16 cellular contexts compared by ENCODE assay signal in the genomic region with DNA sequence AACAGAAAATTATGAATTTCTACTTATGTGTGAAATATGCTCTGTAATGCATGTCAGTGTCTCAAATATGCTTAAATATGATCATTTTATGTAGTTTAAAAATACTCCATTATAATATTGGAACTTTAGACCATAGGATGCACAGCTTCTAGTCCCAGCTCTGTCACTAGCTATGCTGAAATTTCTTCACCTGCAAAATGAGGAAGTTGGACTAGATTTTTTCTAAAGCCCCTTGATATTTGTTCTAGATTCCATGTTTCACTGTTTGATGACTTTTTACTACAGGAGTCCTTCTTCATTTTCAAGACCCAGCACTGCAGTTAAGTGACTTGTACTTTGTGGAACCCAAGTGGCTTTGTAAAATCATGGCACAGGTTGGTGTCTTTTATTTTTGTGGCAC.
"Had no signal": no experiment of that assay in that cellular context is flagged by ENCODE, and none has a peak within 500 bp of the region (broad histone marks: within the 10 kb centered on the region; RNA-seq: fewer than 3 reads in every experiment).

No MANE protein-coding gene starts in this region.

- H3K27ac Mint-ChIP-seq: activated naive CD4-positive, alpha-beta T cell treated with anti-CD3 and anti-CD28 coated beads, Interleukin-2, amount 50 U/mL, for 24 hours; nephron progenitor cell; stimulated activated naive CD8-positive, alpha-beta T cell treated with anti-CD3 and anti-CD28 coated beads, Interleukin-15, amount 100 ng/mL, for 72 hours had no signal

- H3K27me3 Mint-ChIP-seq: activated naive CD4-positive, alpha-beta T cell treated with anti-CD3 and anti-CD28 coated beads, Interleukin-2, amount 50 U/mL, for 24 hours; stimulated activated naive CD8-positive, alpha-beta T cell treated with anti-CD3 and anti-CD28 coated beads, Interleukin-15, amount 100 ng/mL, for 72 hours had no signal

- DNase-seq: activated CD4-positive, alpha-beta T cell treated with anti-CD3 and anti-CD28 coated beads, Interleukin-2, amount 50 U/mL, for 4 hours; activated T-cell treated with anti-CD3 and anti-CD28 coated beads, Interleukin-2, amount 50 U/mL, for 1 hour; body of pancreas; central memory CD4-positive, alpha-beta T cell; effector CD8-positive, alpha-beta T cell; kidney; nephron progenitor cell; stimulated activated CD4-positive, alpha-beta T cell treated with anti-CD3 and anti-CD28 coated beads, Interleukin-4, amount 100 ng/mL, for 1 hour; stimulated activated CD8-positive, alpha-beta memory T cell treated with anti-CD3 and anti-CD28 coated beads, Interleukin-4, amount 100 ng/mL, for 48 hours; stimulated activated naive CD8-positive, alpha-beta T cell treated with anti-CD3 and anti-CD28 coated beads, Interleukin-15, amount 100 ng/mL, for 72 hours; testis; upper lobe of right lung had no signal

- H3K4me3 ChIP-seq: body of pancreas, coronary artery, gastroesophageal sphincter, testis, upper lobe of right lung had no signal

- H3K4me1 ChIP-seq: body of pancreas, gastroesophageal sphincter, testis, upper lobe of right lung had no signal

- H3K36me3 Mint-ChIP-seq: activated naive CD4-positive, alpha-beta T cell treated with anti-CD3 and anti-CD28 coated beads, Interleukin-2, amount 50 U/mL, for 24 hours had no signal

- H3K9me3 ChIP-seq: body of pancreas, gastroesophageal sphincter, testis, upper lobe of right lung had no signal

- H3K27ac ChIP-seq: body of pancreas, coronary artery, epithelial cell of prostate, gastroesophageal sphincter, testis, upper lobe of right lung had no signal

- H3K27me3 ChIP-seq: body of pancreas, gastroesophageal sphincter, testis, upper lobe of right lung had no signal

- H3K4me3 Mint-ChIP-seq: activated naive CD4-positive, alpha-beta T cell treated with anti-CD3 and anti-CD28 coated beads, Interleukin-2, amount 50 U/mL, for 24 hours; nephron progenitor cell; stimulated activated naive CD8-positive, alpha-beta T cell treated with anti-CD3 and anti-CD28 coated beads, Interleukin-15, amount 100 ng/mL, for 72 hours had no signal

- ATAC-seq: body of pancreas; gastroesophageal sphincter; stimulated activated naive CD8-positive, alpha-beta T cell treated with anti-CD3 and anti-CD28 coated beads, Interleukin-15, amount 100 ng/mL, for 72 hours; upper lobe of right lung had no signal

- H3K4me1 Mint-ChIP-seq: activated naive CD4-positive, alpha-beta T cell treated with anti-CD3 and anti-CD28 coated beads, Interleukin-2, amount 50 U/mL, for 24 hours; nephron progenitor cell; stimulated activated naive CD8-positive, alpha-beta T cell treated with anti-CD3 and anti-CD28 coated beads, Interleukin-15, amount 100 ng/mL, for 72 hours had no signal

- H3K9me3 Mint-ChIP-seq: activated naive CD4-positive, alpha-beta T cell treated with anti-CD3 and anti-CD28 coated beads, Interleukin-2, amount 50 U/mL, for 24 hours; nephron progenitor cell; stimulated activated naive CD8-positive, alpha-beta T cell treated with anti-CD3 and anti-CD28 coated beads, Interleukin-15, amount 100 ng/mL, for 72 hours had no signal
